Comparison of ENCODE assay signal across 21 cellular contexts in the genomic region with DNA sequence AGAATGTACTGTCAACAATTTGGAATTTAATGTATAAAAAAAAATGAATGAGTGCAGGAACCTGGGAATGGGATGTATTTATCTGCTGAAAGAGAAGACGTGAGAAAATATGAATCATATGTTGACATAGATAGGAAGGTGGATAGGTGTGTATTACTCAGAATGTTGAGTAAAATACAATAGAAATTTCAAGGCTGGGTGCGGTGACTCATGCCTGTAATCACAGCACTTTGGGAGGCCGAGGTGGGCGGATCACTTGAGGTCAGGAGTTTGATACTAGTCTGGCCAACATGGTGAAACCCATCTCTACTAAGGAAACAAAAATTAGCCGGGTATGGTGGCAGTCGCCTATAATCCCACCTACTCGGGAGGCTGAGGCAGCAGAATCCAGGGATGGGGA.
DNase-seq lines count a peak whose midpoint lies in the region; ATAC-seq and TF ChIP-seq lines count a peak whose summit lies in the region.
"Had no signal": no experiment of that assay in that cellular context is flagged by ENCODE, and none has a peak within 500 bp of the region (broad histone marks: within the 10 kb centered on the region; RNA-seq: fewer than 3 reads in every experiment).

No MANE protein-coding gene starts in this region.

- TF ChIP-seq CTCF in esophagus squamous epithelium (IDR thresholded peaks at IDR 0.05) = no peak
- TF ChIP-seq CTCF in type B pancreatic cell (conservative IDR thresholded peaks at IDR 0.05) = no peak
- no peak for TF ChIP-seq CTCF in SK-N-SH (IDR thresholded peaks at IDR 0.05)

- H3K4me3 ChIP-seq in esophagus squamous epithelium (no peak overlapping the region), SK-N-SH (ENCODE audit: low read depth in 2 of 2, low read length in 1 of 2) (no peak overlapping the region)
- H3K4me3 ChIP-seq: heart right ventricle, ovary had no signal

- no peaks in the 10 kb centered on the region for H3K36me3 Mint-ChIP-seq in activated CD4-positive, alpha-beta T cell treated with anti-CD3 and anti-CD28 coated beads for 36 hours (ENCODE audit: low read depth)
- H3K36me3 Mint-ChIP-seq in activated CD4-positive, alpha-beta T cell treated with anti-CD3 and anti-CD28 coated beads, Interleukin-2, amount 10 ng/mL, durations not matched to agents 7 days and 5 days (ENCODE audit: low read depth) = no peaks in the 10 kb centered on the region
- no peaks in the 10 kb centered on the region for H3K36me3 Mint-ChIP-seq in type B pancreatic cell
- H3K36me3 Mint-ChIP-seq: activated naive CD4-positive, alpha-beta T cell treated with anti-CD3 and anti-CD28 coated beads, Interleukin-2, amount 10 ng/mL, durations not matched to agents 7 days and 5 days; memory B cell; naive thymus-derived CD8-positive, alpha-beta T cell had no signal

- H3K27me3 ChIP-seq in esophagus squamous epithelium (no peaks in the 10 kb centered on the region), SK-N-SH (ENCODE audit: insufficient read depth) (no peaks in the 10 kb centered on the region)
- H3K27me3 ChIP-seq: heart right ventricle, ovary had no signal

- H3K4me2 ChIP-seq in SK-N-SH = no peak overlapping the region

- H3K27ac Mint-ChIP-seq in activated CD4-positive, alpha-beta T cell treated with anti-CD3 and anti-CD28 coated beads for 36 hours = no peak overlapping the region
- no peak overlapping the region for H3K27ac Mint-ChIP-seq in activated CD4-positive, alpha-beta T cell treated with anti-CD3 and anti-CD28 coated beads, Interleukin-2, amount 10 ng/mL, durations not matched to agents 7 days and 5 days
- peak overlapping the region; percentile 75 for H3K27ac Mint-ChIP-seq in type B pancreatic cell
- H3K27ac Mint-ChIP-seq: activated naive CD4-positive, alpha-beta T cell treated with anti-CD3 and anti-CD28 coated beads, Interleukin-2, amount 10 ng/mL, durations not matched to agents 7 days and 5 days; memory B cell; naive thymus-derived CD8-positive, alpha-beta T cell had no signal

- H3K36me3 ChIP-seq in esophagus squamous epithelium (no peaks in the 10 kb centered on the region), SK-N-SH (replicated peaks in 1 of 2; ENCODE audit: control insufficient read depth in 1 of 2, insufficient read depth in 2 of 2, low read length in 1 of 2) (no peaks in the 10 kb centered on the region)
- H3K36me3 ChIP-seq: heart right ventricle, ovary had no signal

- WGBS in esophagus squamous epithelium, 2 donors = 45 to 60% methylated on average over 7 of the region's 7 CpGs
- 28% methylated on average over 7 of the region's 7 CpGs for whole genome bisulfite sequencing in SK-N-SH (ENCODE audit: low lambda C conversion rate)

- H3K4me1 ChIP-seq in esophagus squamous epithelium (peaks cover 0 to 24% (median 0%) of the 10 kb centered on the region in 3 donors), SK-N-SH (ENCODE audit: control insufficient read depth in 1 of 2, insufficient read depth in 2 of 2, low read depth in 1 of 2, low read length in 1 of 2) (no peaks in the 10 kb centered on the region)
- H3K4me1 ChIP-seq: heart right ventricle had no signal

- H3K9me3 ChIP-seq in esophagus squamous epithelium (no peaks in the 10 kb centered on the region), SK-N-SH (no peaks in the 10 kb centered on the region)
- H3K9me3 ChIP-seq: ovary had no signal

- H3K9ac ChIP-seq in SK-N-SH = no peak overlapping the region

- no peak for TF ChIP-seq POLR2A in esophagus squamous epithelium (IDR thresholded peaks at IDR 0.05)

- no peaks in the 10 kb centered on the region for H3K9me3 Mint-ChIP-seq in activated CD4-positive, alpha-beta T cell treated with anti-CD3 and anti-CD28 coated beads for 36 hours (ENCODE audit: low read depth)
- H3K9me3 Mint-ChIP-seq in activated CD4-positive, alpha-beta T cell treated with anti-CD3 and anti-CD28 coated beads, Interleukin-2, amount 10 ng/mL, durations not matched to agents 7 days and 5 days = no peaks in the 10 kb centered on the region
- H3K9me3 Mint-ChIP-seq in type B pancreatic cell = no peaks in the 10 kb centered on the region

- no peak overlapping the region for H3K4me3 Mint-ChIP-seq in activated CD4-positive, alpha-beta T cell treated with anti-CD3 and anti-CD28 coated beads for 36 hours
- no peak overlapping the region for H3K4me3 Mint-ChIP-seq in activated CD4-positive, alpha-beta T cell treated with anti-CD3 and anti-CD28 coated beads, Interleukin-2, amount 10 ng/mL, durations not matched to agents 7 days and 5 days
- H3K4me3 Mint-ChIP-seq in type B pancreatic cell = no peak overlapping the region
- H3K4me3 Mint-ChIP-seq: activated naive CD4-positive, alpha-beta T cell treated with anti-CD3 and anti-CD28 coated beads, Interleukin-2, amount 10 ng/mL, durations not matched to agents 7 days and 5 days; memory B cell; naive thymus-derived CD8-positive, alpha-beta T cell had no signal

- no peak for TF ChIP-seq RAD21 in SK-N-SH (IDR thresholded peaks at IDR 0.05; ENCODE audit: low read length)

- no peaks in the 10 kb centered on the region for H3K79me2 ChIP-seq in SK-N-SH (ENCODE audit: insufficient read depth)

- ATAC-seq in activated CD4-positive, alpha-beta T cell treated with anti-CD3 and anti-CD28 coated beads for 36 hours = no peak
- ATAC-seq: heart right ventricle; naive thymus-derived CD8-positive, alpha-beta T cell had no signal

- no peaks in the 10 kb centered on the region for H3K27me3 Mint-ChIP-seq in activated CD4-positive, alpha-beta T cell treated with anti-CD3 and anti-CD28 coated beads for 36 hours
- no peaks in the 10 kb centered on the region for H3K27me3 Mint-ChIP-seq in activated CD4-positive, alpha-beta T cell treated with anti-CD3 and anti-CD28 coated beads, Interleukin-2, amount 10 ng/mL, durations not matched to agents 7 days and 5 days
- no peaks in the 10 kb centered on the region for H3K27me3 Mint-ChIP-seq in type B pancreatic cell
- H3K27me3 Mint-ChIP-seq: activated naive CD4-positive, alpha-beta T cell treated with anti-CD3 and anti-CD28 coated beads, Interleukin-2, amount 10 ng/mL, durations not matched to agents 7 days and 5 days; memory B cell; naive thymus-derived CD8-positive, alpha-beta T cell had no signal

- no peak overlapping the region for H2AFZ ChIP-seq in SK-N-SH (ENCODE audit: low read depth)

- peak; percentile 6 for DNase-seq in activated CD4-positive, alpha-beta T cell treated with anti-CD3 and anti-CD28 coated beads for 36 hours
- DNase-seq in activated CD4-positive, alpha-beta T cell treated with anti-CD3 and anti-CD28 coated beads, Interleukin-2, amount 10 ng/mL, durations not matched to agents 7 days and 5 days = no peak
- DNase-seq in RKO (ENCODE audit: low spot score) = peak; percentile 29
- DNase-seq in esophagus squamous epithelium (lab: John Stamatoyannopoulos, UW) = no peak
- DNase-seq in type B pancreatic cell (ENCODE audit: extremely low spot score, unreplicated experiment) = no peak
- no peak for DNase-seq in SK-N-SH
- no peak for DNase-seq in KG1 (lab: John Stamatoyannopoulos, UW)
- no peak for DNase-seq in SIG-M5 (lab: John Stamatoyannopoulos, UW)
- DNase-seq: 8988T; activated naive CD4-positive, alpha-beta T cell treated with anti-CD3 and anti-CD28 coated beads, Interleukin-2, amount 10 ng/mL, durations not matched to agents 7 days and 5 days; aorta; cerebellar nuclear complex; effector memory CD4-positive, alpha-beta T cell; heart right ventricle; naive thymus-derived CD8-positive, alpha-beta T cell; NCI-H1436 treated with DMSO at 0.1 percent for 48 hours; NCI-H2171; NCI-H774; ovary; stimulated activated naive CD4-positive, alpha-beta T cell had no signal

- intact Hi-C loops in activated CD4-positive, alpha-beta T cell treated with anti-CD3 and anti-CD28 coated beads for 36 hours (cut with DNase I, micrococcal nuclease) = no loop called here
- intact Hi-C loops in esophagus squamous epithelium (cut with DNase I) = no loop called here

- no peaks in the 10 kb centered on the region for H3K4me1 Mint-ChIP-seq in activated CD4-positive, alpha-beta T cell treated with anti-CD3 and anti-CD28 coated beads for 36 hours
- H3K4me1 Mint-ChIP-seq in activated CD4-positive, alpha-beta T cell treated with anti-CD3 and anti-CD28 coated beads, Interleukin-2, amount 10 ng/mL, durations not matched to agents 7 days and 5 days = no peaks in the 10 kb centered on the region
- no peaks in the 10 kb centered on the region for H3K4me1 Mint-ChIP-seq in type B pancreatic cell (ENCODE audit: unreplicated experiment)
- H3K4me1 Mint-ChIP-seq: activated naive CD4-positive, alpha-beta T cell treated with anti-CD3 and anti-CD28 coated beads, Interleukin-2, amount 10 ng/mL, durations not matched to agents 7 days and 5 days; memory B cell; naive thymus-derived CD8-positive, alpha-beta T cell had no signal

- CTCF ChIA-PET in activated CD4-positive, alpha-beta T cell treated with anti-CD3 and anti-CD28 coated beads for 36 hours (lab: Charles Lee) = no interaction called here
- CTCF ChIA-PET in activated CD4-positive, alpha-beta T cell treated with anti-CD3 and anti-CD28 coated beads, Interleukin-2, amount 10 ng/mL, durations not matched to agents 7 days and 5 days (lab: Charles Lee) = no interaction called here
- CTCF ChIA-PET in SK-N-SH (lab: Yijun Ruan, JAX) = no interaction called here

- H3K27ac ChIP-seq in esophagus squamous epithelium (peak overlapping the region in 3 of 4 donors; percentile 46 to 63 (median 51)), SK-N-SH (ENCODE audit: low read depth in 2 of 2, low read length in 1 of 2) (no peak overlapping the region)
- H3K27ac ChIP-seq: heart right ventricle, ovary had no signal

- H3K9me2 ChIP-seq in SK-N-SH = no peaks in the 10 kb centered on the region

- POLR2A ChIA-PET in activated CD4-positive, alpha-beta T cell treated with anti-CD3 and anti-CD28 coated beads for 36 hours (lab: Charles Lee) = no interaction called here
- POLR2A ChIA-PET in activated CD4-positive, alpha-beta T cell treated with anti-CD3 and anti-CD28 coated beads, Interleukin-2, amount 10 ng/mL, durations not matched to agents 7 days and 5 days (lab: Charles Lee) = no interaction called here
- POLR2A ChIA-PET in SK-N-SH (lab: Yijun Ruan, JAX) = no interaction called here

- no peak for TF ChIP-seq EP300 in SK-N-SH (IDR thresholded peaks at IDR 0.05; ENCODE audit: borderline replicate concordance in 1 of 2, low read depth in 1 of 2, low read length in 1 of 2)

- no peaks in the 10 kb centered on the region for H4K20me1 ChIP-seq in SK-N-SH (ENCODE audit: insufficient read depth)

- H3F3A ChIP-seq in SK-N-SH (replicated peaks; ENCODE audit: insufficient read depth) = no peaks in the 10 kb centered on the region

TF ChIP-seq in SK-N-SH, 30 proteins besides CTCF, POLR2A, EP300 and RAD21 (continues in another document):
- no peak for TF ChIP-seq RFX5 (IDR thresholded peaks at IDR 0.05; ENCODE audit: low read length)
- TF ChIP-seq YY1 (IDR thresholded peaks at IDR 0.05; ENCODE audit: low read depth) = no peak
- TF ChIP-seq FOXJ3 (CRISPR knock-in tag; IDR thresholded peaks at IDR 0.05) = no peak
- no peak for TF ChIP-seq MXI1 (IDR thresholded peaks at IDR 0.05; ENCODE audit: low read depth, low read length)
- TF ChIP-seq MEF2A (IDR thresholded peaks at IDR 0.05; ENCODE audit: borderline replicate concordance, low read depth) = no peak

Comparison
In these comparisons a context has a peak if more than half of its experiments do, and no peak if none do; other contexts are left out.
1. DNase-seq: peak in activated CD4-positive, alpha-beta T cell treated with anti-CD3 and anti-CD28 coated beads for 36 hours (single experiment) and RKO (single experiment); none in activated CD4-positive, alpha-beta T cell treated with anti-CD3 and anti-CD28 coated beads, Interleukin-2, amount 10 ng/mL, durations not matched to agents 7 days and 5 days (single experiment), esophagus squamous epithelium (single experiment), type B pancreatic cell (single experiment), SK-N-SH (single experiment), KG1 (single experiment) and SIG-M5 (single experiment).
2. H3K27ac ChIP-seq: peak in esophagus squamous epithelium (3 of 4); none in SK-N-SH (0 of 2).